14 cellular contexts compared by ENCODE assay signal in genomic region chr3:123244128-123244527, GRCh38. TPM values are rescaled to one million over a fixed set of nuclear protein-coding genes. Genes with fewer than 3 reads are reported as not detected.
DNase-seq lines count a peak whose midpoint lies in the region; ATAC-seq, FAIRE-seq and TF ChIP-seq lines count a peak whose summit lies in the region.
"Had no signal": no experiment of that assay in that cellular context is flagged by ENCODE, and none has a peak within 500 bp of the region (broad histone marks: within the 10 kb centered on the region; RNA-seq: fewer than 3 reads in every experiment).

No MANE protein-coding gene starts in this region.

- intact Hi-C loops in thyroid gland (cut with DNase I) = no loop called here

- no peak overlapping the region for H3K4me3 Mint-ChIP-seq in stimulated activated naive CD8-positive, alpha-beta T cell treated with anti-CD3 and anti-CD28 coated beads, Interleukin-15, amount 100 ng/mL, for 72 hours
- H3K4me3 Mint-ChIP-seq: activated T-cell treated with anti-CD3 and anti-CD28 coated beads, Interleukin-2, amount 50 U/mL, for 72 hours; neural crest cell had no signal

- H3K4me3 ChIP-seq in thyroid gland (replicated peaks in 1 of 3) = no peak overlapping the region

- peaks cover 0 to 4% of the 10 kb centered on the region in 2 donors for H3K36me3 ChIP-seq in thyroid gland

- TF ChIP-seq CTCF in thyroid gland (IDR thresholded peaks at IDR 0.05) = no peak

- no peaks in the 10 kb centered on the region for H3K9me3 Mint-ChIP-seq in stimulated activated naive CD8-positive, alpha-beta T cell treated with anti-CD3 and anti-CD28 coated beads, Interleukin-15, amount 100 ng/mL, for 72 hours
- H3K9me3 Mint-ChIP-seq: activated T-cell treated with anti-CD3 and anti-CD28 coated beads, Interleukin-2, amount 50 U/mL, for 72 hours had no signal

- H3K9me3 ChIP-seq in thyroid gland = no peaks in the 10 kb centered on the region
- H3K9me3 ChIP-seq: Caco-2 had no signal

- WGBS in thyroid gland, 2 donors = 51 to 57% methylated on average over 4 of the region's 4 CpGs

- TF ChIP-seq POLR2A in thyroid gland (IDR thresholded peaks at IDR 0.05) = no peak

- POLR2A ChIA-PET in HEK293T (lab: Yijun Ruan, JAX) = no interaction called here

- no peak for ATAC-seq in stimulated activated naive CD8-positive, alpha-beta T cell treated with anti-CD3 and anti-CD28 coated beads, Interleukin-15, Interleukin-2, amounts not matched to agents 100 U/mL and 50 U/mL, for 24 hours
- no peak for ATAC-seq in stimulated activated naive CD8-positive, alpha-beta T cell treated with anti-CD3 and anti-CD28 coated beads, Interleukin-15, amount 100 ng/mL, for 72 hours
- ATAC-seq: activated T-cell treated with anti-CD3 and anti-CD28 coated beads, Interleukin-2, amount 50 U/mL, for 72 hours; sciatic nerve had no signal

- H3K4me1 Mint-ChIP-seq in stimulated activated naive CD8-positive, alpha-beta T cell treated with anti-CD3 and anti-CD28 coated beads, Interleukin-15, amount 100 ng/mL, for 72 hours = peaks cover 6% of the 10 kb centered on the region

- peak; percentile 26 for DNase-seq in DMS 273 (lab: John Stamatoyannopoulos, UW; ENCODE audit: unreplicated experiment)
- no peak for DNase-seq in DMS 273 treated with DMSO at 0.1 percent for 48 hours (lab: John Stamatoyannopoulos, UW)
- peak; percentile 9 for DNase-seq in stimulated activated naive CD8-positive, alpha-beta T cell treated with anti-CD3 and anti-CD28 coated beads, Interleukin-15, Interleukin-2, amounts not matched to agents 100 U/mL and 50 U/mL, for 24 hours
- DNase-seq in stimulated activated naive CD8-positive, alpha-beta T cell treated with anti-CD3 and anti-CD28 coated beads, Interleukin-15, amount 100 ng/mL, for 72 hours = no peak
- DNase-seq in dermis blood vessel endothelial cell = peak; percentile 3
- DNase-seq in thyroid gland = peak; percentile 63 to 67
- DNase-seq in HEK293T (ENCODE audit: extremely low spot score) = no peak
- no peak for DNase-seq in frontal cortex (ENCODE audit: low spot score in 2 of 2)
- DNase-seq: Caco-2, GOT3 had no signal

- no peak for FAIRE-seq in frontal cortex (lab: Jason Lieb, UNC)

- H3K27me3 Mint-ChIP-seq in stimulated activated naive CD8-positive, alpha-beta T cell treated with anti-CD3 and anti-CD28 coated beads, Interleukin-15, amount 100 ng/mL, for 72 hours = no peaks in the 10 kb centered on the region

- no peaks in the 10 kb centered on the region for H3K27me3 ChIP-seq in thyroid gland

- CTCF ChIA-PET in HEK293T (lab: Yijun Ruan, JAX) = no interaction called here

- no peak overlapping the region for H3K27ac ChIP-seq in thyroid gland
- H3K27ac ChIP-seq: 22Rv1 had no signal

- H3K4me1 ChIP-seq in thyroid gland = no peaks in the 10 kb centered on the region
- H3K4me1 ChIP-seq: Caco-2 had no signal

- no peak overlapping the region for H3K27ac Mint-ChIP-seq in stimulated activated naive CD8-positive, alpha-beta T cell treated with anti-CD3 and anti-CD28 coated beads, Interleukin-15, amount 100 ng/mL, for 72 hours
- H3K27ac Mint-ChIP-seq: activated T-cell treated with anti-CD3 and anti-CD28 coated beads, Interleukin-2, amount 50 U/mL, for 72 hours had no signal

TF ChIP-seq in HEK293T, 16 proteins besides CTCF, POLR2A, EP300 and RAD21:
- TF ChIP-seq BHLHE40 (IDR thresholded peaks at IDR 0.05; ENCODE audit: borderline replicate concordance) (no peak), FOXK2 (IDR thresholded peaks at IDR 0.05) (no peak), ARNT (IDR thresholded peaks at IDR 0.05) (no peak), SP1 (IDR thresholded peaks at IDR 0.05) (no peak), LEF1 (IDR thresholded peaks at IDR 0.05; ENCODE audit: borderline replicate concordance) (no peak), ZNF384 (IDR thresholded peaks at IDR 0.05) (no peak), ELF4 (IDR thresholded peaks at IDR 0.05) (no peak), CTBP1 (IDR thresholded peaks at IDR 0.05; ENCODE audit: borderline replicate concordance) (no peak), HDGF (IDR thresholded peaks at IDR 0.05; ENCODE audit: borderline replicate concordance) (no peak), L3MBTL2 (conservative IDR thresholded peaks at IDR 0.05) (no peak), NFRKB (IDR thresholded peaks at IDR 0.05) (no peak), PKNOX1 (IDR thresholded peaks at IDR 0.05) (no peak)

RNA-seq across cellular contexts. Expression of gene SEC22A, which starts 42.4 kb away (rescaled TPM):
- total RNA-seq in dermis blood vessel endothelial cell (29.1 and 47.1 TPM in 2 replicates), thyroid gland (10 to 100 TPM; 22.4 to 45.2 (median 33.6) TPM), frontal cortex (65.2 TPM)

Comparison
In these comparisons a context has a peak if more than half of its experiments do, and no peak if none do; other contexts are left out.
1. DNase-seq: peak in DMS 273 (single experiment), stimulated activated naive CD8-positive, alpha-beta T cell treated with anti-CD3 and anti-CD28 coated beads, Interleukin-15, Interleukin-2, amounts not matched to agents 100 U/mL and 50 U/mL, for 24 hours (single experiment), dermis blood vessel endothelial cell (single experiment) and thyroid gland (2 of 2); none in DMS 273 treated with DMSO at 0.1 percent for 48 hours (single experiment), stimulated activated naive CD8-positive, alpha-beta T cell treated with anti-CD3 and anti-CD28 coated beads, Interleukin-15, amount 100 ng/mL, for 72 hours (0 of 2), HEK293T (single experiment) and frontal cortex (0 of 2).